Comparison of ENCODE assay signal across 21 cellular contexts in the genomic region with DNA sequence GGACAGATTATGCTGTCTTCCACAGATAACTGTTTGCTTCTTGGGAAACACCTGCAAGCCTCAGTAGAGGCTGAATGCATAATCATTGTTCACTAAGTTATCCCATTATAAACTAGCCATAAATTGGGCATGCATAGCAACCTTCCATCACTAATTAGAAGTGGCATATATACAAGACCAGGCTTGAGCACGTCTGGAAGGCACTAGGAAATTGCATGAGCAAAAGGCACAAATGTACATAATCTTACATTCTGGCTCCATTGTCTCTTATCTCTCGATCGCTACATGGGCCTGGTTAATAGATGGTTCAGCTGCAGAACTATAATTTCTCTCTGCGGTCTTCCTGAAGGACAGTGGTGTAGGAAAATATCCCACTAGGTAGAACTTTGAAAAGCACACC.
"Had no signal": no experiment of that assay in that cellular context is flagged by ENCODE, and none has a peak within 500 bp of the region (broad histone marks: within the 10 kb centered on the region; RNA-seq: fewer than 3 reads in every experiment).

No MANE protein-coding gene starts in this region.

- FAIRE-seq: RCC 7860 had no signal

- DNase-seq: activated CD4-positive, alpha-beta T cell treated with anti-CD3 and anti-CD28 coated beads, Interleukin-2, amount 10 ng/mL, durations not matched to agents 7 days and 5 days; activated CD4-positive, CD25-positive, alpha-beta regulatory T cell; activated CD8-positive, alpha-beta memory T cell treated with anti-CD3 and anti-CD28 coated beads, Interleukin-2, amount 50 U/mL, for 4 hours; activated CD8-positive, alpha-beta T cell treated with anti-CD3 and anti-CD28 coated beads for 36 hours; activated gamma-delta T cell treated with Interleukin-2 at 50 U/mL for 16 hours; activated naive CD4-positive, alpha-beta T cell treated with anti-CD3 and anti-CD28 coated beads, Interleukin-2, amount 10 ng/mL, durations not matched to agents 7 days and 5 days; activated naive CD8-positive, alpha-beta T cell treated with anti-CD3 and anti-CD28 coated beads for 36 hours; activated T-cell treated with anti-CD3 and anti-CD28 coated beads, Interleukin-2, amount 50 U/mL, for 72 hours; brain microvascular endothelial cell; MG63; MV-4-11; NCI-H1092 treated with DMSO at 0.1 percent for 48 hours; NCI-H1694 treated with DMSO at 0.1 percent for 48 hours; NCI-H2171; NCI-H2227 treated with DMSO at 0.1 percent for 48 hours; NCI-H446 treated with DMSO at 0.1 percent for 48 hours; NCI-H526; PC-3; SHP77 treated with DMSO at 0.1 percent for 48 hours; T-helper 1 cell had no signal
